Comparison of ENCODE assay signal across 20 cellular contexts in the genomic region with DNA sequence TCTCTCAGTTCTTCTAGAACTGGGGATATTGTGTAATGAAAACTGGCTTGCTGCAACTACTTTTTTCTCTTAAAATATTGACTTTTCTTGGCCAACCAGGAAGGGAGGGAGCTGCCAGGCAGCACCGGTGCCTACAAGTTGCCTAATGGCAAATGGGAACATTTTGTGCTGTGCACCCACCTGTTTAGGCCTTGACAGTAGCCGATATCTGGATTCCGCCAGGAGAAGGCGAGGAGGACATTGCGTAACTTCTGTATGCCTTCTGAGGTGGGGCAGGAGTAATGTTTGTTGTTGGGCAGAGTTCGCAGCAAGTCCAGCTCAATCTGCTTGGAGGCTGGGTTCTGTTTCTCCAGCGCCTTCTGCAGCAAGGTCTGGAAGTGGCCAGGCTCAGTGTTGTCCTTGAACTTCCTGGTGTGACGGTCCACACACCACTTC.
DNase-seq lines count a peak whose midpoint lies in the region; ATAC-seq and TF ChIP-seq lines count a peak whose summit lies in the region.
"Had no signal": no experiment of that assay in that cellular context is flagged by ENCODE, and none has a peak within 500 bp of the region (broad histone marks: within the 10 kb centered on the region; RNA-seq: fewer than 3 reads in every experiment).

No MANE protein-coding gene starts in this region.

- H3K4me3 ChIP-seq in Caco-2 (ENCODE audit: low read depth, low read length) = no peak overlapping the region
- no peak overlapping the region for H3K4me3 ChIP-seq in gastroesophageal sphincter
- no peak overlapping the region for H3K4me3 ChIP-seq in neutrophil (ENCODE audit: low read depth in 1 of 2, low read length in 1 of 2)

- BruUV-seq in Caco-2 (replicated peaks; lab: Mats Ljungman, UMichigan) = no TSS peak

- CTCF ChIA-PET in Caco-2 (lab: Charles Lee) = interaction anchor here (0.6 to 1.2 kb wide), 2 partner anchors 96 to 314 kb away, joined by 3 to 8 read pairs; no protein-coding TSS in a partner anchor
- CTCF ChIA-PET in RWPE1 (lab: Yijun Ruan, JAX) = no interaction called here

- H3K27me3 ChIP-seq in Caco-2 (replicated peaks; ENCODE audit: control insufficient read depth, insufficient read depth, low read length) (no peaks in the 10 kb centered on the region), gastroesophageal sphincter (no peaks in the 10 kb centered on the region), neutrophil (no peaks in the 10 kb centered on the region)

- TF ChIP-seq POLR2A in gastroesophageal sphincter (IDR thresholded peaks at IDR 0.05) = no peak

- H3K36me3 Mint-ChIP-seq in Caco-2 (ENCODE audit: insufficient read depth, unreplicated experiment) (peaks cover 16% of the 10 kb centered on the region), immature natural killer cell (peaks cover 16 to 55% (median 26%) of the 10 kb centered on the region in 3 donors)

- no peak overlapping the region for H3K4me3 Mint-ChIP-seq in Caco-2 (ENCODE audit: unreplicated experiment)
- no peak overlapping the region for H3K4me3 Mint-ChIP-seq in immature natural killer cell
- H3K4me3 Mint-ChIP-seq: activated naive CD4-positive, alpha-beta T cell treated with anti-CD3 and anti-CD28 coated beads for 36 hours; brain; CD8-positive, alpha-beta memory T cell; natural killer cell had no signal

- H3K27me3 Mint-ChIP-seq in Caco-2 (ENCODE audit: insufficient read depth, unreplicated experiment) = no peaks in the 10 kb centered on the region
- no peaks in the 10 kb centered on the region for H3K27me3 Mint-ChIP-seq in immature natural killer cell (ENCODE audit: low read depth in 3 of 3)
- H3K27me3 Mint-ChIP-seq: brain; CD8-positive, alpha-beta memory T cell had no signal

- H3K27ac ChIP-seq in RWPE1 = peak overlapping the region; percentile 92
- H3K27ac ChIP-seq in gastroesophageal sphincter = no peak overlapping the region
- peak overlapping the region; percentile 70 for H3K27ac ChIP-seq in neutrophil

- 94 to 100% methylated on average over 2 to 6 of the region's 8 CpGs for WGBS in gastroesophageal sphincter (ENCODE audit: low coverage in 1 of 2), 2 donors

- peak; percentile 57 to 65 for DNase-seq in Caco-2
- DNase-seq in RWPE1 (ENCODE audit: low spot score) = peak; percentile 46
- DNase-seq in germinal center (ENCODE audit: low spot score) = no peak
- no peak for DNase-seq in activated CD4-positive, alpha-beta T cell treated with anti-CD3 and anti-CD28 coated beads for 1 hour
- no peak for DNase-seq in immature natural killer cell
- no peak for DNase-seq in NCI-H146 (lab: John Stamatoyannopoulos, UW)
- DNase-seq: activated naive CD4-positive, alpha-beta T cell treated with anti-CD3 and anti-CD28 coated beads for 36 hours; CD8-positive, alpha-beta memory T cell; natural killer cell; NCI-H1436 treated with DMSO at 0.1 percent for 48 hours; NCI-H345; retina; SHP77; stimulated activated CD4-positive, alpha-beta T cell treated with anti-CD3 and anti-CD28 coated beads, Interleukin-2, amount 100 ng/mL, for 24 hours; substantia nigra; T-helper 2 cell had no signal

- H3K4me1 Mint-ChIP-seq in Caco-2 (ENCODE audit: low read depth, unreplicated experiment) = no peaks in the 10 kb centered on the region
- peaks cover 0 to under 1% of the 10 kb centered on the region in 2 donors for H3K4me1 Mint-ChIP-seq in immature natural killer cell
- H3K4me1 Mint-ChIP-seq: natural killer cell had no signal

- no peaks in the 10 kb centered on the region for H3K9me3 ChIP-seq in Caco-2
- no peaks in the 10 kb centered on the region for H3K9me3 ChIP-seq in gastroesophageal sphincter
- no peaks in the 10 kb centered on the region for H3K9me3 ChIP-seq in neutrophil

- H3K36me3 ChIP-seq in Caco-2 (ENCODE audit: control insufficient read depth, insufficient read depth, low read length) (0 out of 2 replicates have a peak, but pooled peaks cover 1% of the 10 kb centered on the region), gastroesophageal sphincter (peaks cover 0 to 99% of the 10 kb centered on the region in 2 donors), neutrophil (peaks cover 81% of the 10 kb centered on the region)

- TF ChIP-seq CTCF in Caco-2 (IDR thresholded peaks at IDR 0.05; ENCODE audit: insufficient read depth in 1 of 2, low read depth in 1 of 2, low read length in 1 of 2, severe bottlenecking in 1 of 2, unreplicated experiment in 1 of 2) = no peak
- no peak for TF ChIP-seq CTCF in RWPE1 (conservative IDR thresholded peaks at IDR 0.05; ENCODE audit: low read depth)
- TF ChIP-seq CTCF in gastroesophageal sphincter (IDR thresholded peaks at IDR 0.05) = no peak
- TF ChIP-seq CTCF in neutrophil (IDR thresholded peaks at IDR 0.05) = no peak

- no peak for TF ChIP-seq EP300 in gastroesophageal sphincter (IDR thresholded peaks at IDR 0.05)

- ATAC-seq in gastroesophageal sphincter = peak; percentile 45
- ATAC-seq: activated CD4-positive, CD25-positive, alpha-beta regulatory T cell treated with anti-CD3 and anti-CD28 coated beads, Interleukin-2, amount 50 U/mL, for 24 hours; natural killer cell had no signal

- H3K9me3 Mint-ChIP-seq in Caco-2 (ENCODE audit: unreplicated experiment) = no peaks in the 10 kb centered on the region
- H3K9me3 Mint-ChIP-seq in immature natural killer cell = no peaks in the 10 kb centered on the region
- H3K9me3 Mint-ChIP-seq: activated naive CD4-positive, alpha-beta T cell treated with anti-CD3 and anti-CD28 coated beads for 36 hours; brain; CD8-positive, alpha-beta memory T cell; natural killer cell had no signal

- H3K4me1 ChIP-seq in Caco-2 (peaks cover 14% of the 10 kb centered on the region), gastroesophageal sphincter (peaks cover 0 to 10% (median 9%) of the 10 kb centered on the region in 3 donors), neutrophil (ENCODE audit: control insufficient read depth in 1 of 2, insufficient read depth in 1 of 2, low read depth in 1 of 2, low read length in 1 of 2) (peaks cover 32 to 33% of the 10 kb centered on the region in 2 experiments)

- intact Hi-C loops in Caco-2 (cut with micrococcal nuclease; ENCODE audit: unreplicated experiment) = no loop called here

- POLR2A ChIA-PET in Caco-2 (lab: Charles Lee) (no interaction called here), RWPE1 (lab: Yijun Ruan, JAX; ENCODE audit: low non-redundant PET) (no interaction called here)

- no peak overlapping the region for H3K27ac Mint-ChIP-seq in Caco-2 (ENCODE audit: unreplicated experiment)
- H3K27ac Mint-ChIP-seq in immature natural killer cell = no peak overlapping the region
- H3K27ac Mint-ChIP-seq: activated naive CD4-positive, alpha-beta T cell treated with anti-CD3 and anti-CD28 coated beads for 36 hours; brain; natural killer cell had no signal

Comparison
In these comparisons a context has a peak if more than half of its experiments do, and no peak if none do; other contexts are left out.
1. DNase-seq: peak in Caco-2 (2 of 2) and RWPE1 (single experiment); none in germinal center (single experiment), activated CD4-positive, alpha-beta T cell treated with anti-CD3 and anti-CD28 coated beads for 1 hour (single experiment), immature natural killer cell (0 of 3) and NCI-H146 (single experiment).
2. H3K27ac ChIP-seq: peak in RWPE1 (single experiment) and neutrophil (single experiment); none in gastroesophageal sphincter (0 of 4).